In the genomic region with DNA sequence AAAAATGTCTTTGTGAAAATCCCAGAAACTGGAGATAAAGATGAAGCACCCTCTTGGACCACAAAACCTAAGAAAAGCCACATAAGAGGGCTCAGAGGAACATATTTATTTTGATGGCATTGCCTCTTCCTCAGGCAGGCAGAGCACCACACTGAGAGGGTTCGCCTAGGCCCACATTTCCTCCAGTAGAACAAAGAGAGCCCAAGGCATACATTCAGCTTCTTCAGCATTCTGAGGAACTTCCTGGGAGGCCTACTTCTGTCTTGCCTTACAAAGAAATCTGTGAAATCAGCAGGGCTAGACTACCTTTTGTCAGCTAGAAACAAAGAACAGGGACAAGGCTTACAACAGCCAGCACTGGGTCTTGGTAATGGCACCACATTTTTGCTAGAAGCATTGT, we compare ENCODE assay signal across 24 cellular contexts.
"Had no signal": no experiment of that assay in that cellular context is flagged by ENCODE, and none has a peak within 500 bp of the region (broad histone marks: within the 10 kb centered on the region; RNA-seq: fewer than 3 reads in every experiment).

No MANE protein-coding gene starts in this region.

- H3K4me1 Mint-ChIP-seq: naive thymus-derived CD8-positive, alpha-beta T cell; nephron progenitor cell had no signal

- H3K27me3 ChIP-seq: colonic mucosa, esophagus muscularis mucosa, right atrium auricular region, stomach, thyroid gland, vagina had no signal

- H3K27me3 Mint-ChIP-seq: dendritic cell treated with granulocyte-macrophage colony-stimulating factor and Interleukin-4, amounts not matched to agents 40 ng/mL and 50 ng/mL, for 4 days; naive thymus-derived CD8-positive, alpha-beta T cell had no signal

- H3K27ac ChIP-seq: colonic mucosa, esophagus muscularis mucosa, lower lobe of right lung, parathyroid adenoma, prostate gland, right atrium auricular region, stomach, thyroid gland, vagina had no signal

- H2AFZ ChIP-seq: parathyroid adenoma had no signal

- H3K36me3 Mint-ChIP-seq: naive thymus-derived CD8-positive, alpha-beta T cell had no signal

- H3K9me3 ChIP-seq: colonic mucosa, lower lobe of right lung, prostate gland, thyroid gland, vagina had no signal

- H3K4me1 ChIP-seq: colonic mucosa, esophagus muscularis mucosa, lower lobe of right lung, parathyroid adenoma, prostate gland, right atrium auricular region, stomach, thyroid gland, vagina had no signal

- H3K79me2 ChIP-seq: parathyroid adenoma had no signal

- H3K36me3 ChIP-seq: colonic mucosa, esophagus muscularis mucosa, lower lobe of right lung, prostate gland, right atrium auricular region, stomach, thyroid gland, vagina had no signal

- H3K27ac Mint-ChIP-seq: dendritic cell treated with granulocyte-macrophage colony-stimulating factor and Interleukin-4, amounts not matched to agents 40 ng/mL and 50 ng/mL, for 4 days; naive thymus-derived CD8-positive, alpha-beta T cell; nephron progenitor cell had no signal

- H3K9ac ChIP-seq: parathyroid adenoma had no signal

- H3K4me3 ChIP-seq: colonic mucosa, esophagus muscularis mucosa, lower lobe of right lung, prostate gland, right atrium auricular region, smooth muscle cell, stomach, thyroid gland, vagina had no signal

- ATAC-seq: left ventricle myocardium superior; naive thymus-derived CD8-positive, alpha-beta T cell; sciatic nerve had no signal

- H3K4me2 ChIP-seq: smooth muscle cell had no signal

- H3K4me3 Mint-ChIP-seq: dendritic cell treated with granulocyte-macrophage colony-stimulating factor and Interleukin-4, amounts not matched to agents 40 ng/mL and 50 ng/mL, for 4 days; naive thymus-derived CD8-positive, alpha-beta T cell; nephron progenitor cell had no signal

- DNase-seq: colonic mucosa; effector CD8-positive, alpha-beta T cell; foreskin melanocyte; hypothalamus; left ventricle myocardium superior; lower lobe of right lung; naive thymus-derived CD8-positive, alpha-beta T cell; nephron progenitor cell; stimulated activated CD4-positive, alpha-beta T cell treated with anti-CD3 and anti-CD28 coated beads, Interleukin-12 subunit alpha, Interleukin-12 subunit beta, amount 100 ng/mL, for 4 hours; stimulated activated CD4-positive, alpha-beta T cell treated with anti-CD3 and anti-CD28 coated beads, Interleukin-1b, Interleukin-23, amount 100 ng/mL, for 48 hours; stimulated activated CD4-positive, alpha-beta T cell treated with anti-CD3 and anti-CD28 coated beads, Interleukin-4, amount 100 ng/mL, for 1 hour; stimulated activated CD8-positive, alpha-beta memory T cell treated with anti-CD3 and anti-CD28 coated beads, Interleukin-4, amount 100 ng/mL, for 48 hours; stimulated activated naive CD4-positive, alpha-beta T cell treated with Interleukin-2 at 50 U/mL for 16 hours; stomach; thyroid gland; trophoblast cell had no signal
